ENCODE assay signal across 1 cellular context in genomic region chr1:30735668-30736498, GRCh38.
TF ChIP-seq lines count a peak whose summit lies in the region.

No MANE protein-coding gene starts in this region.

TF ChIP-seq in GM12878, 131 proteins besides CTCF, POLR2A, EP300 and RAD21:
- TF ChIP-seq FOS (IDR thresholded peaks at IDR 0.05; ENCODE audit: borderline replicate concordance, extremely low read depth, insufficient read length) (no peak), NFYA (IDR thresholded peaks at IDR 0.05; ENCODE audit: borderline replicate concordance, low read depth, low read length) (no peak), SMAD1 (IDR thresholded peaks at IDR 0.05; ENCODE audit: low read depth, partially characterized antibody) (no peak), POLR2AphosphoS5 (IDR thresholded peaks at IDR 0.05; ENCODE audit: low read length) (peak; percentile 70)
